ENCODE assay signal across 8 cellular contexts in the genomic region with DNA sequence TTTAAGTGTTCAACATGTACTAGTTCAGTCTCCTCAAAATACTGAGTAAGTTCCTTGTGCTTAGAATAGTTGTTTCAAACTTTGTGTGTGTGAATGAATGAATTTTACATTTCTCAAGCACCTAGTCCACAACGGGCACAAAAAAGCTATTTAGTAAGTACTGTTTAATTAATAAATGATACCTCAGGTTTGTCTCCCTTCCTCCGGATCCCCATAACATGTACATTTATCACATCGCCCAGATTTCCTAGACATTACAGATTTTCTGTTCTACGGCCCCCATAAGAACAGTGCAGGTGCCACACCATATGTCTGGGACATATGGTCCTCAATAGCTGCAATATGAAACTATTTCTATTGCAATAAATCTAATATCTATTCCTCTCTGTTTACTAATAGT. TPM values are rescaled to one million over a fixed set of nuclear protein-coding genes. Genes with fewer than 3 reads are reported as not detected.
A peak's percentile ranks its signal among the peaks of the same experiment; 100 is the strongest.
DNase-seq lines count a peak whose midpoint lies in the region; ATAC-seq, FAIRE-seq and TF ChIP-seq lines count a peak whose summit lies in the region.

No MANE protein-coding gene starts in this region.

- no peak for DNase-seq in DND-41
- DNase-seq in brain microvascular endothelial cell, result no peak
- DNase-seq in neural progenitor cell (ENCODE audit: low spot score), result no peak
- DNase-seq in GM19239 (ENCODE audit: insufficient read length, low spot score), result no peak
- no peak for DNase-seq in kidney tubule cell (ENCODE audit: low spot score)
- DNase-seq in stimulated activated CD8-positive, alpha-beta memory T cell treated with anti-CD3 and anti-CD28 coated beads, Interleukin-4, amount 100 ng/mL, for 48 hours, result no peak

- no peaks in the 10 kb centered on the region for H3K9me3 Mint-ChIP-seq in neural progenitor cell

- H3K9ac ChIP-seq in DND-41 (ENCODE audit: low read depth, low read length), result peak overlapping the region; percentile 87
- H3K9ac ChIP-seq in Loucy (ENCODE audit: low read depth, low read length, poor library complexity, severe bottlenecking), result peak overlapping the region; percentile 92
- H3K9ac ChIP-seq in neural progenitor cell, result peak overlapping the region; percentile 34

- peak overlapping the region; percentile 66 for H3K4me2 ChIP-seq in DND-41 (ENCODE audit: insufficient read depth, low read length)
- H3K4me2 ChIP-seq in Loucy (ENCODE audit: low read depth, low read length, poor library complexity, severe bottlenecking), result peak overlapping the region; percentile 78
- H3K4me2 ChIP-seq in neural progenitor cell, result peak overlapping the region; percentile 99

- no peaks in the 10 kb centered on the region for H3K9me3 ChIP-seq in DND-41 (ENCODE audit: insufficient read depth, low read length, severe bottlenecking)
- H3K9me3 ChIP-seq in Loucy (ENCODE audit: insufficient read depth, low read depth, low read length), result no peaks in the 10 kb centered on the region
- H3K9me3 ChIP-seq in neural progenitor cell (ENCODE audit: low read depth), result no peaks in the 10 kb centered on the region

- peaks cover 24% of the 10 kb centered on the region for H3K36me3 ChIP-seq in DND-41 (ENCODE audit: insufficient read depth, low read length)
- H3K36me3 ChIP-seq in Loucy (ENCODE audit: insufficient read depth, low read length), result no peaks in the 10 kb centered on the region
- H3K36me3 ChIP-seq in brain microvascular endothelial cell (replicated peaks), result no peaks in the 10 kb centered on the region
- no peaks in the 10 kb centered on the region for H3K36me3 ChIP-seq in neural progenitor cell

- H2AFZ ChIP-seq in DND-41 (ENCODE audit: low read depth, low read length) (peak overlapping the region; percentile 76), Loucy (ENCODE audit: low read length) (no peak overlapping the region), neural progenitor cell (replicated peaks) (no peak overlapping the region)

- H3K4me3 Mint-ChIP-seq in neural progenitor cell, result no peak overlapping the region

- no peaks in the 10 kb centered on the region for H3K36me3 Mint-ChIP-seq in neural progenitor cell

- H3K27ac ChIP-seq in DND-41 (ENCODE audit: low read length) (peak overlapping the region; percentile 97), brain microvascular endothelial cell (no peak overlapping the region), neural progenitor cell (no peak overlapping the region)

- no peaks in the 10 kb centered on the region for H3K27me3 Mint-ChIP-seq in neural progenitor cell (ENCODE audit: insufficient read depth, low read depth)

- no peak for ATAC-seq in DND-41 (ENCODE audit: insufficient read depth, low read depth)
- ATAC-seq in GM18868 (IDR thresholded peaks at IDR 0.05; ENCODE audit: unreplicated experiment), result no peak

- H4K20me1 ChIP-seq in DND-41 (ENCODE audit: insufficient read depth, low read length) (no peaks in the 10 kb centered on the region), Loucy (ENCODE audit: insufficient read depth, low read length, poor library complexity, severe bottlenecking) (no peaks in the 10 kb centered on the region), neural progenitor cell (ENCODE audit: low read depth) (no peaks in the 10 kb centered on the region)

- peaks cover 56% of the 10 kb centered on the region for H3K79me2 ChIP-seq in DND-41 (ENCODE audit: insufficient read depth, low read length)
- H3K79me2 ChIP-seq in Loucy (ENCODE audit: insufficient read depth, low read length), result peaks cover 55% of the 10 kb centered on the region
- H3K79me2 ChIP-seq in neural progenitor cell (ENCODE audit: low read depth), result peaks cover 17% of the 10 kb centered on the region

- no peak for TF ChIP-seq CTCF in DND-41 (IDR thresholded peaks at IDR 0.05; ENCODE audit: borderline replicate concordance, extremely low read depth, low read length, poor library complexity, severe bottlenecking)
- TF ChIP-seq CTCF in Loucy (conservative IDR thresholded peaks at IDR 0.05; ENCODE audit: low read length), result no peak
- TF ChIP-seq CTCF in brain microvascular endothelial cell (IDR thresholded peaks at IDR 0.05; ENCODE audit: low read depth, low read length, missing control alignments), result no peak
- no peak for TF ChIP-seq CTCF in neural progenitor cell (IDR thresholded peaks at IDR 0.05)

- in situ Hi-C loops in brain microvascular endothelial cell (cut with HindIII; ENCODE audit: low pct_ligation_motif_present, low sequenced_read_pairs), result loop anchor here (25.0 kb wide), 1 partner anchor 322 kb away; no protein-coding TSS in a partner anchor

- H3K9me2 ChIP-seq in Loucy (replicated peaks; ENCODE audit: low read depth, low read length), result no peaks in the 10 kb centered on the region

- peak overlapping the region; percentile 23 to 79 for H3K4me3 ChIP-seq in DND-41 (ENCODE audit: low read depth in 1 of 2, low read length in 2 of 2)
- H3K4me3 ChIP-seq in Loucy (ENCODE audit: low read length, poor library complexity, severe bottlenecking), result peak overlapping the region; percentile 80
- peak overlapping the region; percentile 9 for H3K4me3 ChIP-seq in brain microvascular endothelial cell (ENCODE audit: low read depth, low read length)
- peak overlapping the region; percentile 61 for H3K4me3 ChIP-seq in neural progenitor cell

- no peaks in the 10 kb centered on the region for H3K27me3 ChIP-seq in DND-41 (ENCODE audit: insufficient read depth, low read length, poor library complexity)
- no peaks in the 10 kb centered on the region for H3K27me3 ChIP-seq in Loucy (ENCODE audit: insufficient read depth, low read length, poor library complexity, severe bottlenecking)
- H3K27me3 ChIP-seq in brain microvascular endothelial cell (replicated peaks), result no peaks in the 10 kb centered on the region
- H3K27me3 ChIP-seq in neural progenitor cell, result no peaks in the 10 kb centered on the region

- no peak for FAIRE-seq in GM19239 (lab: Jason Lieb, UNC)

- H3F3A ChIP-seq in Loucy (ENCODE audit: low read depth), result no peaks in the 10 kb centered on the region
- H3F3A ChIP-seq in neural progenitor cell (ENCODE audit: low read depth), result peaks cover 19% of the 10 kb centered on the region

- H3K27ac Mint-ChIP-seq in neural progenitor cell, result peak overlapping the region; percentile 4

- H3K4me1 ChIP-seq in DND-41 (ENCODE audit: insufficient read depth, low read length) (peaks cover 49% of the 10 kb centered on the region), Loucy (ENCODE audit: insufficient read depth, low read length, poor library complexity, severe bottlenecking) (peaks cover 40% of the 10 kb centered on the region), neural progenitor cell (peaks cover 5% of the 10 kb centered on the region)

- peaks cover 15% of the 10 kb centered on the region for H3K4me1 Mint-ChIP-seq in neural progenitor cell

RNA-seq across cellular contexts. Expression of gene TTF2, which starts 1.3 kb away (rescaled TPM):
- total RNA-seq in neural progenitor cell (ENCODE audit: low replicate concordance), result 36.1 and 38.2 TPM in 2 replicates

RNA-seq across cellular contexts. Expression of gene CD101, which starts 57.2 kb away (rescaled TPM):
- total RNA-seq in neural progenitor cell (ENCODE audit: low replicate concordance), result 0.28 and 0.41 TPM in 2 replicates

Comparison
In these comparisons a context has a peak if more than half of its experiments do, and no peak if none do; other contexts are left out.
1. H3K4me3 ChIP-seq: peak in every context shown above with its lines; median percentile 80 in Loucy; 61 in neural progenitor cell; 51 in DND-41; 9 in brain microvascular endothelial cell.
2. H3K9ac ChIP-seq: peak in every context shown above with its lines; median percentile 92 in Loucy; 87 in DND-41; 34 in neural progenitor cell.